In genomic region chr1:181485276-181486097, GRCh38 we compare ENCODE assay signal across 1 cellular context.
TF ChIP-seq lines count a peak whose summit lies in the region.

No MANE protein-coding gene starts in this region.

TF ChIP-seq in GM12878, 131 proteins besides CTCF, POLR2A, EP300 and RAD21 (continued from another document and continues in another):
- TF ChIP-seq, protein P1, sequence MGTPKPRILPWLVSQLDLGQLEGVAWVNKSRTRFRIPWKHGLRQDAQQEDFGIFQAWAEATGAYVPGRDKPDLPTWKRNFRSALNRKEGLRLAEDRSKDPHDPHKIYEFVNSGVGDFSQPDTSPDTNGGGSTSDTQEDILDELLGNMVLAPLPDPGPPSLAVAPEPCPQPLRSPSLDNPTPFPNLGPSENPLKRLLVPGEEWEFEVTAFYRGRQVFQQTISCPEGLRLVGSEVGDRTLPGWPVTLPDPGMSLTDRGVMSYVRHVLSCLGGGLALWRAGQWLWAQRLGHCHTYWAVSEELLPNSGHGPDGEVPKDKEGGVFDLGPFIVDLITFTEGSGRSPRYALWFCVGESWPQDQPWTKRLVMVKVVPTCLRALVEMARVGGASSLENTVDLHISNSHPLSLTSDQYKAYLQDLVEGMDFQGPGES (IDR thresholded peaks at IDR 0.05) = no peak
- TF ChIP-seq BHLHE40 (IDR thresholded peaks at IDR 0.05; ENCODE audit: borderline replicate concordance in 1 of 2, low read depth in 2 of 2, low read length in 1 of 2) (peak; percentile 99), ZZZ3 (IDR thresholded peaks at IDR 0.05; ENCODE audit: control insufficient read depth, insufficient read length, low read depth) (no peak), HDAC6 (IDR thresholded peaks at IDR 0.05; ENCODE audit: unreplicated experiment) (no peak), SP1 (IDR thresholded peaks at IDR 0.05; ENCODE audit: low read depth, low read length) (no peak), FOXM1 (IDR thresholded peaks at IDR 0.05; ENCODE audit: low read depth, low read length) (no peak), ETV6 (conservative IDR thresholded peaks at IDR 0.05 in 1 of 2, IDR thresholded peaks at IDR 0.05 in 1 of 2; ENCODE audit: borderline replicate concordance in 1 of 2, low read depth in 1 of 2) (no peak), EZH2 (IDR thresholded peaks at IDR 0.05; ENCODE audit: borderline replicate concordance, control insufficient read depth, low read depth, low read length) (no peak), SMAD5 (IDR thresholded peaks at IDR 0.05; ENCODE audit: low read depth) (no peak), KAT2A (conservative IDR thresholded peaks at IDR 0.05; ENCODE audit: control insufficient read depth, low read depth, low read length) (no peak), WRNIP1 (IDR thresholded peaks at IDR 0.05; ENCODE audit: borderline replicate concordance, low read depth, low read length) (no peak), TCF12 (IDR thresholded peaks at IDR 0.05; ENCODE audit: low read depth, low read length) (no peak), ZNF207 (IDR thresholded peaks at IDR 0.05; ENCODE audit: borderline replicate concordance) (no peak), SMARCA5 (IDR thresholded peaks at IDR 0.05) (no peak), IKZF1 (conservative IDR thresholded peaks at IDR 0.05) (peak; percentile 69), ZSCAN29 (IDR thresholded peaks at IDR 0.05) (no peak), BCL11A (IDR thresholded peaks at IDR 0.05; ENCODE audit: low read depth, low read length) (no peak), PAX5 (IDR thresholded peaks at IDR 0.05; ENCODE audit: borderline replicate concordance, low read depth, low read length) (no peak), NR2C2 (IDR thresholded peaks at IDR 0.05; ENCODE audit: borderline replicate concordance, control insufficient read depth, insufficient read length, low read depth) (no peak), BMI1 (IDR thresholded peaks at IDR 0.05; ENCODE audit: borderline replicate concordance) (no peak), SUZ12 (IDR thresholded peaks at IDR 0.05; ENCODE audit: unreplicated experiment) (no peak), ZBTB4 (CRISPR knock-in tag; IDR thresholded peaks at IDR 0.05) (no peak), ZNF592 (IDR thresholded peaks at IDR 0.05) (no peak), MEF2A (IDR thresholded peaks at IDR 0.05; ENCODE audit: insufficient read depth, low read depth, low read length) (no peak), ZNF687 (IDR thresholded peaks at IDR 0.05) (peak; percentile 64; the same call in 1 of the 2 replicates), MXI1 (IDR thresholded peaks at IDR 0.05; ENCODE audit: low read depth, low read length) (peak; percentile 94)
- TF ChIP-seq, protein P2, sequence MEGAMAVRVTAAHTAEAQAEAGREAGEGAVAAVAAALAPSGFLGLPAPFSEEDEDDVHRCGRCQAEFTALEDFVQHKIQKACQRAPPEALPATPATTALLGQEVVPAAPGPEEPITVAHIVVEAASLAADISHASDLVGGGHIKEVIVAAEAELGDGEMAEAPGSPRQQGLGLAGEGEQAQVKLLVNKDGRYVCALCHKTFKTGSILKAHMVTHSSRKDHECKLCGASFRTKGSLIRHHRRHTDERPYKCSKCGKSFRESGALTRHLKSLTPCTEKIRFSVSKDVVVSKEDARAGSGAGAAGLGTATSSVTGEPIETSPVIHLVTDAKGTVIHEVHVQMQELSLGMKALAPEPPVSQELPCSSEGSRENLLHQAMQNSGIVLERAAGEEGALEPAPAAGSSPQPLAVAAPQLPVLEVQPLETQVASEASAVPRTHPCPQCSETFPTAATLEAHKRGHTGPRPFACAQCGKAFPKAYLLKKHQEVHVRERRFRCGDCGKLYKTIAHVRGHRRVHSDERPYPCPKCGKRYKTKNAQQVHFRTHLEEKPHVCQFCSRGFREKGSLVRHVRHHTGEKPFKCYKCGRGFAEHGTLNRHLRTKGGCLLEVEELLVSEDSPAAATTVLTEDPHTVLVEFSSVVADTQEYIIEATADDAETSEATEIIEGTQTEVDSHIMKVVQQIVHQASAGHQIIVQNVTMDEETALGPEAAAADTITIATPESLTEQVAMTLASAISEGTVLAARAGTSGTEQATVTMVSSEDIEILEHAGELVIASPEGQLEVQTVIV (IDR thresholded peaks at IDR 0.05; ENCODE audit: borderline replicate concordance, partially characterized antibody) = no peak
- TF ChIP-seq, protein P3, sequence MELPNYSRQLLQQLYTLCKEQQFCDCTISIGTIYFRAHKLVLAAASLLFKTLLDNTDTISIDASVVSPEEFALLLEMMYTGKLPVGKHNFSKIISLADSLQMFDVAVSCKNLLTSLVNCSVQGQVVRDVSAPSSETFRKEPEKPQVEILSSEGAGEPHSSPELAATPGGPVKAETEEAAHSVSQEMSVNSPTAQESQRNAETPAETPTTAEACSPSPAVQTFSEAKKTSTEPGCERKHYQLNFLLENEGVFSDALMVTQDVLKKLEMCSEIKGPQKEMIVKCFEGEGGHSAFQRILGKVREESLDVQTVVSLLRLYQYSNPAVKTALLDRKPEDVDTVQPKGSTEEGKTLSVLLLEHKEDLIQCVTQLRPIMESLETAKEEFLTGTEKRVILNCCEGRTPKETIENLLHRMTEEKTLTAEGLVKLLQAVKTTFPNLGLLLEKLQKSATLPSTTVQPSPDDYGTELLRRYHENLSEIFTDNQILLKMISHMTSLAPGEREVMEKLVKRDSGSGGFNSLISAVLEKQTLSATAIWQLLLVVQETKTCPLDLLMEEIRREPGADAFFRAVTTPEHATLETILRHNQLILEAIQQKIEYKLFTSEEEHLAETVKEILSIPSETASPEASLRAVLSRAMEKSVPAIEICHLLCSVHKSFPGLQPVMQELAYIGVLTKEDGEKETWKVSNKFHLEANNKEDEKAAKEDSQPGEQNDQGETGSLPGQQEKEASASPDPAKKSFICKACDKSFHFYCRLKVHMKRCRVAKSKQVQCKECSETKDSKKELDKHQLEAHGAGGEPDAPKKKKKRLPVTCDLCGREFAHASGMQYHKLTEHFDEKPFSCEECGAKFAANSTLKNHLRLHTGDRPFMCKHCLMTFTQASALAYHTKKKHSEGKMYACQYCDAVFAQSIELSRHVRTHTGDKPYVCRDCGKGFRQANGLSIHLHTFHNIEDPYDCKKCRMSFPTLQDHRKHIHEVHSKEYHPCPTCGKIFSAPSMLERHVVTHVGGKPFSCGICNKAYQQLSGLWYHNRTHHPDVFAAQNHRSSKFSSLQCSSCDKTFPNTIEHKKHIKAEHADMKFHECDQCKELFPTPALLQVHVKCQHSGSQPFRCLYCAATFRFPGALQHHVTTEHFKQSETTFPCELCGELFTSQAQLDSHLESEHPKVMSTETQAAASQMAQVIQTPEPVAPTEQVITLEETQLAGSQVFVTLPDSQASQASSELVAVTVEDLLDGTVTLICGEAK (IDR thresholded peaks at IDR 0.05; ENCODE audit: borderline replicate concordance) = no peak
- TF ChIP-seq, protein P4, sequence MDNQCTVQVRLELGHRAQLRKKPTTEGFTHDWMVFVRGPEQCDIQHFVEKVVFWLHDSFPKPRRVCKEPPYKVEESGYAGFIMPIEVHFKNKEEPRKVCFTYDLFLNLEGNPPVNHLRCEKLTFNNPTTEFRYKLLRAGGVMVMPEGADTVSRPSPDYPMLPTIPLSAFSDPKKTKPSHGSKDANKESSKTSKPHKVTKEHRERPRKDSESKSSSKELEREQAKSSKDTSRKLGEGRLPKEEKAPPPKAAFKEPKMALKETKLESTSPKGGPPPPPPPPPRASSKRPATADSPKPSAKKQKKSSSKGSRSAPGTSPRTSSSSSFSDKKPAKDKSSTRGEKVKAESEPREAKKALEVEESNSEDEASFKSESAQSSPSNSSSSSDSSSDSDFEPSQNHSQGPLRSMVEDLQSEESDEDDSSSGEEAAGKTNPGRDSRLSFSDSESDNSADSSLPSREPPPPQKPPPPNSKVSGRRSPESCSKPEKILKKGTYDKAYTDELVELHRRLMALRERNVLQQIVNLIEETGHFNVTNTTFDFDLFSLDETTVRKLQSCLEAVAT (IDR thresholded peaks at IDR 0.05) = 0 out of 2 replicates have a peak, but pooled peaks have one; percentile 26
- TF ChIP-seq, protein P5, sequence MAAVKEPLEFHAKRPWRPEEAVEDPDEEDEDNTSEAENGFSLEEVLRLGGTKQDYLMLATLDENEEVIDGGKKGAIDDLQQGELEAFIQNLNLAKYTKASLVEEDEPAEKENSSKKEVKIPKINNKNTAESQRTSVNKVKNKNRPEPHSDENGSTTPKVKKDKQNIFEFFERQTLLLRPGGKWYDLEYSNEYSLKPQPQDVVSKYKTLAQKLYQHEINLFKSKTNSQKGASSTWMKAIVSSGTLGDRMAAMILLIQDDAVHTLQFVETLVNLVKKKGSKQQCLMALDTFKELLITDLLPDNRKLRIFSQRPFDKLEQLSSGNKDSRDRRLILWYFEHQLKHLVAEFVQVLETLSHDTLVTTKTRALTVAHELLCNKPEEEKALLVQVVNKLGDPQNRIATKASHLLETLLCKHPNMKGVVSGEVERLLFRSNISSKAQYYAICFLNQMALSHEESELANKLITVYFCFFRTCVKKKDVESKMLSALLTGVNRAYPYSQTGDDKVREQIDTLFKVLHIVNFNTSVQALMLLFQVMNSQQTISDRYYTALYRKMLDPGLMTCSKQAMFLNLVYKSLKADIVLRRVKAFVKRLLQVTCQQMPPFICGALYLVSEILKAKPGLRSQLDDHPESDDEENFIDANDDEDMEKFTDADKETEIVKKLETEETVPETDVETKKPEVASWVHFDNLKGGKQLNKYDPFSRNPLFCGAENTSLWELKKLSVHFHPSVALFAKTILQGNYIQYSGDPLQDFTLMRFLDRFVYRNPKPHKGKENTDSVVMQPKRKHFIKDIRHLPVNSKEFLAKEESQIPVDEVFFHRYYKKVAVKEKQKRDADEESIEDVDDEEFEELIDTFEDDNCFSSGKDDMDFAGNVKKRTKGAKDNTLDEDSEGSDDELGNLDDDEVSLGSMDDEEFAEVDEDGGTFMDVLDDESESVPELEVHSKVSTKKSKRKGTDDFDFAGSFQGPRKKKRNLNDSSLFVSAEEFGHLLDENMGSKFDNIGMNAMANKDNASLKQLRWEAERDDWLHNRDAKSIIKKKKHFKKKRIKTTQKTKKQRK (IDR thresholded peaks at IDR 0.05; ENCODE audit: low read depth, low read length) = no peak
